ENCODE assay signal across 2 cellular contexts in genomic region chr11:68140496-68141246, GRCh38.
TF ChIP-seq lines count a peak whose summit lies in the region.

No MANE protein-coding gene starts in this region.

TF ChIP-seq in HepG2, 621 proteins besides CTCF, POLR2A, EP300 and RAD21:
- no peak for TF ChIP-seq MZF1 (CRISPR knock-in tag; IDR thresholded peaks at IDR 0.05; ENCODE audit: borderline replicate concordance)
- TF ChIP-seq MXD3 (CRISPR knock-in tag; IDR thresholded peaks at IDR 0.05): no peak
- TF ChIP-seq ZNF891 (CRISPR knock-in tag; IDR thresholded peaks at IDR 0.05): no peak
- TF ChIP-seq HNRNPL (IDR thresholded peaks at IDR 0.05; ENCODE audit: low read depth, low read length): 0 out of 2 replicates have a peak, but pooled peaks have one; percentile 62
TF ChIP-seq in HepG2: peak in this region for 1.

TF ChIP-seq in H1, 55 proteins besides CTCF, POLR2A, EP300 and RAD21:
- TF ChIP-seq RBBP5 (IDR thresholded peaks at IDR 0.05; ENCODE audit: borderline replicate concordance, low read depth, low read length) (no peak), MAX (IDR thresholded peaks at IDR 0.05) (no peak), EZH2 (IDR thresholded peaks at IDR 0.05; ENCODE audit: low read depth, low read length, severe bottlenecking) (no peak), ATF3 (IDR thresholded peaks at IDR 0.05; ENCODE audit: insufficient read depth, low read depth, low read length) (no peak), NANOG (IDR thresholded peaks at IDR 0.05; ENCODE audit: insufficient read depth, low read depth, low read length, poor library complexity, severe bottlenecking) (no peak), SP1 (IDR thresholded peaks at IDR 0.05; ENCODE audit: low read depth, low read length) (no peak), CHD2 (IDR thresholded peaks at IDR 0.05; ENCODE audit: low read length) (no peak), SRF (IDR thresholded peaks at IDR 0.05; ENCODE audit: low read depth, low read length) (no peak), GTF2F1 (IDR thresholded peaks at IDR 0.05; ENCODE audit: borderline replicate concordance, low read depth, low read length) (no peak)
